In the genomic region with DNA sequence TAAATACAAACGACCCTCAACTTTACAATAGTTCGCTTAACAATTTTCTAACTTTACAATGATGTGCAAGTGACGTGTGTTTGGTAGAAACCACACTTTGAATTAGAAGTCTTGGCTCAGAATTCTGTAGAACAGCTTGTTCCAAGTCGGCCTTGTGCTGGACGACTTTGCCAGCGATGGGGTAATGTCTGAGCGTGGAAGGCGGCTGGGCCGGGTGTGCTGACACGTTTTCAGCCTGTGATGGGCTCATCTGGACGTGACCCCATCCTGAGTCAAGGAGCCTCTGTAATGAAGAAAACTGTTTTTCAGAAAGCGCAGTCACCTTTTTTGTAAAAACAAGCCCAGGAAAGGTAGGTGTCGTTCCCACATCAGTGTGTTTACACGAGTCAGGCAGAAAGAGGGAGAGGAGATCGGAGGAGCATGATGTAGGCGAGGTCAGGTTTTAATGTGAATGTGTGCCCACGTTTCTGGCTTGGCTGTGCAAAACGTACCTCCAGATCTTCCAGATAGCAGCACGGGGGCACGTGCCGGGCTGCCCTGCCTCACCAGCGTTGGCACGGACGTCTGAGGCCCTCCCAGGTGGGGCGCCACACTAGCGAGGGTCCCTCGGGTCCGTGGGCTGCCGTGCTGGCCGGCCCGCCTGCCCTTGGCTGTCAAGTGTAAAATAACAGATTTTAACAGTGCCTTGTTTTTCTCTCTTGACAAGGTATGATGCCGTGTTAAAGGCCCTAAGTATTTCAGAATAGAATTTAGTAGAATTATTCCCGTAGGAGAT, we compare ENCODE assay signal across 19 cellular contexts. TPM values are rescaled to one million over a fixed set of nuclear protein-coding genes. Genes with fewer than 3 reads are reported as not detected.
DNase-seq lines count a peak whose midpoint lies in the region; ATAC-seq and TF ChIP-seq lines count a peak whose summit lies in the region.
"Had no signal": no experiment of that assay in that cellular context is flagged by ENCODE, and none has a peak within 500 bp of the region (broad histone marks: within the 10 kb centered on the region; RNA-seq: fewer than 3 reads in every experiment).

No MANE protein-coding gene starts in this region.

- peaks cover 94 to 97% of the 10 kb centered on the region in 2 donors for H3K36me3 Mint-ChIP-seq in CD14-positive monocyte
- peaks cover 48% of the 10 kb centered on the region for H3K36me3 Mint-ChIP-seq in chondrocyte (ENCODE audit: low read depth)

- H3K27ac Mint-ChIP-seq in CD14-positive monocyte (no peak overlapping the region), chondrocyte (ENCODE audit: unreplicated experiment) (no peak overlapping the region)
- H3K27ac Mint-ChIP-seq: B cell had no signal

- DNase-seq in CD14-positive monocyte (ENCODE audit: low spot score), result peak; percentile 20
- DNase-seq in chondrocyte (ENCODE audit: low spot score), result peak; percentile 75
- DNase-seq in left ventricle myocardium superior, result peak; percentile 56
- peak; percentile 30 for DNase-seq in skeletal muscle cell (ENCODE audit: low read depth)
- no peak for DNase-seq in CD1c-positive myeloid dendritic cell (ENCODE audit: extremely low spot score)
- no peak for DNase-seq in kidney glomerular epithelial cell (lab: John Stamatoyannopoulos, UW)
- DNase-seq in stimulated activated naive CD4-positive, alpha-beta T cell treated with Interleukin-2 at 50 U/mL for 16 hours (lab: John Stamatoyannopoulos, UW), result no peak
- no peak for DNase-seq in activated CD8-positive, alpha-beta memory T cell treated with anti-CD3 and anti-CD28 coated beads for 24 hours
- DNase-seq: Calu3; CD4-positive, alpha-beta memory T cell; Kasumi-1; MG63; NCI-H1048; NCI-H1436 treated with DMSO at 0.1 percent for 48 hours; NCI-H2029; NCI-H345; NCI-H524 treated with DMSO at 0.1 percent for 48 hours; PC-9 had no signal

- intact Hi-C loops in CD14-positive monocyte (cut with micrococcal nuclease), result no loop called here
- intact Hi-C loops in left ventricle myocardium superior (cut with micrococcal nuclease), result no loop called here

- H3K27me3 Mint-ChIP-seq in CD14-positive monocyte (ENCODE audit: low read depth in 3 of 3) (no peaks in the 10 kb centered on the region), chondrocyte (ENCODE audit: low read depth) (no peaks in the 10 kb centered on the region)
- H3K27me3 Mint-ChIP-seq: B cell; CD4-positive, alpha-beta memory T cell had no signal

- no peak for TF ChIP-seq CTCF in CD14-positive monocyte (IDR thresholded peaks at IDR 0.05)
- no peak for TF ChIP-seq CTCF in chondrocyte (IDR thresholded peaks at IDR 0.05)

- H3K9me3 Mint-ChIP-seq in CD14-positive monocyte (peaks cover 75 to 93% (median 84%) of the 10 kb centered on the region in 7 donors), chondrocyte (ENCODE audit: low read depth) (peaks cover 9% of the 10 kb centered on the region)

- H3K4me3 Mint-ChIP-seq in CD14-positive monocyte, result no peak overlapping the region
- H3K4me3 Mint-ChIP-seq in chondrocyte (ENCODE audit: unreplicated experiment), result no peak overlapping the region
- H3K4me3 Mint-ChIP-seq: B cell; CD4-positive, alpha-beta memory T cell had no signal

- H3K4me1 Mint-ChIP-seq in CD14-positive monocyte (no peaks in the 10 kb centered on the region), chondrocyte (ENCODE audit: low read depth) (no peaks in the 10 kb centered on the region)
- H3K4me1 Mint-ChIP-seq: B cell; CD4-positive, alpha-beta memory T cell had no signal

- ATAC-seq in left ventricle myocardium superior, result peak; percentile 63

- H3K4me3 ChIP-seq in skeletal muscle cell (ENCODE audit: low read depth, low read length), result no peak overlapping the region
- H3K4me3 ChIP-seq: MG63, PC-9 had no signal

RNA-seq across cellular contexts. Expression of a gene that starts 54.6 kb away (rescaled TPM):
- 1 to 10 TPM; 9.1 TPM for polyA plus RNA-seq in CD14-positive monocyte
- total RNA-seq in chondrocyte, result 20.0 to 21.0 TPM (median 20.9 TPM) in 3 replicates
- 10.2 TPM for total RNA-seq in left ventricle myocardium superior

Comparison
In these comparisons a context has a peak if more than half of its experiments do, and no peak if none do; other contexts are left out.
1. DNase-seq: peak in CD14-positive monocyte (single experiment), chondrocyte (single experiment), left ventricle myocardium superior (single experiment) and skeletal muscle cell (single experiment); none in CD1c-positive myeloid dendritic cell (single experiment), kidney glomerular epithelial cell (single experiment), stimulated activated naive CD4-positive, alpha-beta T cell treated with Interleukin-2 at 50 U/mL for 16 hours (single experiment) and activated CD8-positive, alpha-beta memory T cell treated with anti-CD3 and anti-CD28 coated beads for 24 hours (single experiment).